Comparison of ENCODE assay signal across 2 cellular contexts in genomic region chr5:174187001-174187400, GRCh38.
TF ChIP-seq lines count a peak whose summit lies in the region.

No MANE protein-coding gene starts in this region.

TF ChIP-seq in GM23338, 12 proteins besides CTCF, POLR2A, EP300 and RAD21 (continued from another document):
- no peak for TF ChIP-seq EZH2 (IDR thresholded peaks at IDR 0.05; ENCODE audit: low read depth, unreplicated experiment)
- no peak for TF ChIP-seq REST (IDR thresholded peaks at IDR 0.05; ENCODE audit: unreplicated experiment)
- TF ChIP-seq NANOG (IDR thresholded peaks at IDR 0.05; ENCODE audit: borderline replicate concordance) = no peak
- no peak for TF ChIP-seq ZNF462 (CRISPR knock-in tag; IDR thresholded peaks at IDR 0.05)
- TF ChIP-seq EZH2phosphoT487 (IDR thresholded peaks at IDR 0.05; ENCODE audit: unreplicated experiment) = no peak
- TF ChIP-seq CREB1 (CRISPR knock-in tag; IDR thresholded peaks at IDR 0.05; ENCODE audit: low read depth) = no peak
- no peak for TF ChIP-seq JUNB (IDR thresholded peaks at IDR 0.05; ENCODE audit: unreplicated experiment)
- no peak for TF ChIP-seq ZNF114 (CRISPR knock-in tag; IDR thresholded peaks at IDR 0.05)
- no peak for TF ChIP-seq STAT1 (IDR thresholded peaks at IDR 0.05; ENCODE audit: unreplicated experiment)
- TF ChIP-seq ZNF331 (CRISPR knock-in tag; IDR thresholded peaks at IDR 0.05; ENCODE audit: low read depth) = no peak
- TF ChIP-seq POLR2AphosphoS5 (IDR thresholded peaks at IDR 0.05; ENCODE audit: low read depth) = no peak

TF ChIP-seq in H1, 55 proteins besides CTCF, POLR2A, EP300 and RAD21 (continued from another document):
- TF ChIP-seq HDAC2 (IDR thresholded peaks at IDR 0.05; ENCODE audit: borderline replicate concordance in 1 of 2, low read depth in 2 of 2, low read length in 2 of 2) (no peak), CREB1 (IDR thresholded peaks at IDR 0.05) (no peak), NRF1 (IDR thresholded peaks at IDR 0.05; ENCODE audit: low read depth, low read length) (no peak), EGR1 (IDR thresholded peaks at IDR 0.05; ENCODE audit: borderline replicate concordance, low read depth, low read length) (no peak), BCL11A (IDR thresholded peaks at IDR 0.05; ENCODE audit: low read depth in 2 of 2, low read length in 2 of 2) (no peak), PHF8 (conservative IDR thresholded peaks at IDR 0.05; ENCODE audit: low read depth, low read length) (no peak), SP2 (IDR thresholded peaks at IDR 0.05; ENCODE audit: low read length) (no peak), SIX5 (IDR thresholded peaks at IDR 0.05; ENCODE audit: low read depth, low read length) (no peak), NANOG (IDR thresholded peaks at IDR 0.05; ENCODE audit: insufficient read depth, low read depth, low read length, poor library complexity, severe bottlenecking) (no peak), ZNF274 (IDR thresholded peaks at IDR 0.05; ENCODE audit: borderline replicate concordance, extremely low read depth, low read length) (no peak)
